ENCODE assay signal across 12 cellular contexts in the genomic region with DNA sequence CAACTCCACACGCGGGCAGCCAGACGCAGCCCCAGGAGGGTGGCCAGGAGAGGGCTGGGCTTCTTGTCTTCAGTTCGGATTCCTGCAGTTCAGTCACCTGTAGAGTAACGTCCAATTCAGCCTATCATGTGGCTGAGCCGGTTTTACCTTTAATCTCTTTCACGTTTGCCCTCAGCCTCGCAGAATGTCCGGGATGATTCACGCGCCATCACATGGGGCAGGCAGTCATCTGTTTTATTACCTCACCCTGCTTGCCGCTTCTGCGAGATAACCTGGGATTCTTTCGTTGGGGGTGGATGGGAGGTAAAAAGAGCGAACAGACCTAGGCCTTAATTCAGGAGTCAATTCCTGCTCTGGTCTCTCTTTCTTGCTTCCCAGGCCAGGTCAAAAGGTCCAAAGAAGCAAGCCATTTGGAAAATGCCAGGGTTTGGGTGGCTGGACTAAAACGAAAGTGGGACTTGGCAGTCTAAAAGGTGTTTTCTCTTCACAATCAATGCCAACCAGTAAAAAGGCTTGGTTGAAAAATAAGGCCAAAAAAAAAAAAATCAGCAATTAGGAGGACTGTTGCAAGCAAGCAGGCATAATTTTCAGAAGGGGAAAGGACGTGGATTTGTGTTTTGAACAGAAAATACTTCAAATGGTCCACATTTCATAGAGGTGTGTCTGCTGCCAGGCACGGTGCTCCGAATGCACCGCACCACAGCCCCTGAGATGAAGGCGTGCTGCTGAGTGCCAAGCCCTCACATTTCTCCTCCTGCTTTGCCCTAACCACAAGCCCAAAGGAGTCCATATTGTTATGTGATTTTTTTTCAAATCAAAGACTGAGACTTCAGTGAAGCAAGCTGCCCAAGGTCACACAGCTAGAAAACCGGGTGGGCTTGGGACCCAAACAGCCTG. TPM values are rescaled to one million over a fixed set of nuclear protein-coding genes. Genes with fewer than 3 reads are reported as not detected.
DNase-seq lines count a peak whose midpoint lies in the region; ATAC-seq and TF ChIP-seq lines count a peak whose summit lies in the region.
"Had no signal": no experiment of that assay in that cellular context is flagged by ENCODE, and none has a peak within 500 bp of the region (broad histone marks: within the 10 kb centered on the region; RNA-seq: fewer than 3 reads in every experiment).

No MANE protein-coding gene starts in this region.

- TF ChIP-seq POLR2A in IMR-90 (IDR thresholded peaks at IDR 0.05; ENCODE audit: low read depth, low read length), result no peak

- in situ Hi-C loops in IMR-90 (cut with MboI; ENCODE audit: low sequenced_read_pairs), result loop anchor here (25.0 kb wide), 1 partner anchor 149 kb away; no protein-coding TSS in a partner anchor

- no peak overlapping the region for H4K5ac ChIP-seq in IMR-90 (ENCODE audit: low read depth, low read length)

- H3K36me3 ChIP-seq in IMR-90 (ENCODE audit: control insufficient read depth, insufficient read depth, low read length) (no peaks in the 10 kb centered on the region), lung (ENCODE audit: control insufficient read depth in 2 of 2, insufficient read depth in 2 of 2, low read length in 2 of 2) (no peaks in the 10 kb centered on the region)

- H2AK9ac ChIP-seq in IMR-90 (replicated peaks; ENCODE audit: low read depth, low read length, poor library complexity), result peak overlapping the region; percentile 5

- no peak for DNase-seq in IMR-90
- DNase-seq in caudate nucleus (lab: John Stamatoyannopoulos, UW), result peak in 1 of 61 donors; percentile 20
- DNase-seq in lung (ENCODE audit: low spot score), result peak; percentile 56
- DNase-seq in type B pancreatic cell (ENCODE audit: extremely low spot score, unreplicated experiment), result no peak
- no peak for DNase-seq in Kasumi-1 (lab: John Stamatoyannopoulos, UW)
- no peak for DNase-seq in GM19240 (ENCODE audit: insufficient read length, low spot score)
- DNase-seq: activated B cell treated with CpG ODN at 0.5 μM for 24 hours; NCI-H2081 treated with DMSO at 0.1 percent for 48 hours; RPMI8226; stimulated activated naive B cell treated with anti-CD40 and anti-IgM and Interleukin-4, amounts not matched to agents 10 μg/mL and 1 μg/mL and 100 μg/mL, for 72 hours had no signal

- no peak overlapping the region for H3K56ac ChIP-seq in IMR-90 (ENCODE audit: extremely low read depth, insufficient read depth, low read length)

- peak overlapping the region; percentile 80 for H3K4me3 Mint-ChIP-seq in type B pancreatic cell
- H3K4me3 Mint-ChIP-seq: activated B cell treated with CpG ODN at 0.5 μM for 24 hours; stimulated activated naive B cell treated with anti-CD40 and anti-IgM and Interleukin-4, amounts not matched to agents 10 μg/mL and 1 μg/mL and 100 μg/mL, for 72 hours had no signal

- H3K27me3 ChIP-seq in IMR-90 (ENCODE audit: control insufficient read depth, insufficient read depth, low read length) (peaks cover 6% of the 10 kb centered on the region), lung (ENCODE audit: control insufficient read depth, insufficient read depth) (no peaks in the 10 kb centered on the region)

- H3K9me3 Mint-ChIP-seq in type B pancreatic cell, result no peaks in the 10 kb centered on the region

- dilution Hi-C loops in IMR-90 (cut with HindIII; ENCODE audit: low sequenced_read_pairs, unreplicated experiment), result no loop called here

- 0 out of 2 replicates have a peak overlapping the region, but pooled peaks have one; percentile 7 for H2AK5ac ChIP-seq in IMR-90 (ENCODE audit: low read depth, low read length)

- no peak overlapping the region for H4K91ac ChIP-seq in IMR-90 (ENCODE audit: insufficient read depth, low read depth, low read length)

- no peak for ATAC-seq in IMR-90 (ENCODE audit: low read depth)
- ATAC-seq in lung (ENCODE audit: insufficient read depth, low FRiP score), result peak; percentile 41
- no peak for ATAC-seq in GM18511 (IDR thresholded peaks at IDR 0.05; ENCODE audit: unreplicated experiment)
- no peak for ATAC-seq in HG03280 (IDR thresholded peaks at IDR 0.05; ENCODE audit: unreplicated experiment)

- H3K4ac ChIP-seq in IMR-90 (ENCODE audit: low read depth, low read length), result no peak overlapping the region; the same call in 1 of the 2 replicates

- no peak overlapping the region for H3K14ac ChIP-seq in IMR-90 (replicated peaks; ENCODE audit: low read depth, low read length)

- POLR2A ChIA-PET in IMR-90 (lab: Charles Lee; ENCODE audit: unreplicated experiment), result no interaction called here

- H2BK15ac ChIP-seq in IMR-90 (ENCODE audit: low read depth, low read length), result no peak overlapping the region

- H3K4me3 ChIP-seq in IMR-90 (ENCODE audit: insufficient read depth, low read depth, low read length) (no peak overlapping the region), lung (no peak overlapping the region)

- H3K18ac ChIP-seq in IMR-90 (ENCODE audit: low read depth, low read length), result no peak overlapping the region

- TF ChIP-seq CTCF in IMR-90 (conservative IDR thresholded peaks at IDR 0.05; ENCODE audit: low read depth, low read length), result no peak
- TF ChIP-seq CTCF in lung (IDR thresholded peaks at IDR 0.05; ENCODE audit: control extremely low read depth, extremely low read depth), result no peak
- TF ChIP-seq CTCF in type B pancreatic cell (conservative IDR thresholded peaks at IDR 0.05), result no peak

- H3K27me3 Mint-ChIP-seq in type B pancreatic cell, result peaks cover 4% of the 10 kb centered on the region

- no peaks in the 10 kb centered on the region for H3K9me1 ChIP-seq in IMR-90 (ENCODE audit: insufficient read depth, low read length)

- no peak overlapping the region for H3K27ac ChIP-seq in IMR-90 (ENCODE audit: insufficient read depth, low read length)
- H3K27ac ChIP-seq in caudate nucleus (ENCODE audit: low read depth, low read length), result peak overlapping the region; percentile 36
- H3K27ac ChIP-seq in lung (ENCODE audit: low read depth in 1 of 2, low read length in 1 of 2), result peak overlapping the region in 1 of 2 donors; percentile 44

- CTCF ChIA-PET in IMR-90 (lab: Yijun Ruan, JAX), result no interaction called here

- no peak overlapping the region for H4K8ac ChIP-seq in IMR-90 (ENCODE audit: low read depth in 2 of 2, low read length in 2 of 2)

- H3K4me2 ChIP-seq in IMR-90 (ENCODE audit: low read depth, low read length), result no peak overlapping the region

- H2BK20ac ChIP-seq in IMR-90 (ENCODE audit: low read depth, low read length), result no peak overlapping the region

- H3K36me3 Mint-ChIP-seq in type B pancreatic cell, result no peaks in the 10 kb centered on the region

- WGBS in IMR-90 (ENCODE audit: extremely low coverage in 2 of 2, insufficient read length in 1 of 2), 2 experiments, result 80% methylated on average over 1 of the region's 22 CpGs; no CpG with 5 or more reads in 1 of the 2 experiments
- WGBS in lung, 2 donors, result 57 to 75% methylated on average over 22 of the region's 22 CpGs

- no peak overlapping the region for H3K9ac ChIP-seq in IMR-90 (ENCODE audit: low read depth, low read length)

- H2BK120ac ChIP-seq in IMR-90 (ENCODE audit: low read depth, low read length), result no peak overlapping the region

- no peak overlapping the region for H2BK5ac ChIP-seq in IMR-90 (ENCODE audit: low read depth, low read length, poor library complexity, severe bottlenecking)

- TF ChIP-seq RAD21 in IMR-90 (IDR thresholded peaks at IDR 0.05; ENCODE audit: low read length), result no peak

- H3K4me1 ChIP-seq in IMR-90 (ENCODE audit: control insufficient read depth, insufficient read depth, low read length) (peaks cover 5% of the 10 kb centered on the region; the same call in 1 of the 2 replicates), lung (ENCODE audit: control insufficient read depth in 2 of 2, insufficient read depth in 2 of 2, low read length in 2 of 2) (peaks cover 0 to 5% of the 10 kb centered on the region in 2 donors)

- peaks cover 9 to 11% of the 10 kb centered on the region in 2 experiments; a peak in 3 of 4 replicates for H3K79me1 ChIP-seq in IMR-90 (ENCODE audit: low read depth in 1 of 2, low read length in 2 of 2)

- no peak overlapping the region for H3K23ac ChIP-seq in IMR-90 (ENCODE audit: low read depth, low read length)

- BruUV-seq in IMR-90 (replicated peaks; lab: Mats Ljungman, UMichigan), result no TSS peak

- intact Hi-C loops in IMR-90 (cut with micrococcal nuclease), result no loop called here

- H3K9me3 ChIP-seq in IMR-90 (ENCODE audit: control insufficient read depth, insufficient read depth, low read length) (peaks cover 8% of the 10 kb centered on the region), lung (ENCODE audit: control insufficient read depth in 2 of 2, insufficient read depth in 1 of 2, low read length in 1 of 2) (peaks cover 5 to 6% of the 10 kb centered on the region in 2 donors)

- peak overlapping the region; percentile 29 for H2AFZ ChIP-seq in IMR-90 (replicated peaks; ENCODE audit: low read length, poor library complexity)

- peak overlapping the region; percentile 96 for H3K27ac Mint-ChIP-seq in type B pancreatic cell
- H3K27ac Mint-ChIP-seq: stimulated activated naive B cell treated with anti-CD40 and anti-IgM and Interleukin-4, amounts not matched to agents 10 μg/mL and 1 μg/mL and 100 μg/mL, for 72 hours had no signal

- H3K4me1 Mint-ChIP-seq in type B pancreatic cell (ENCODE audit: unreplicated experiment), result peaks cover 37% of the 10 kb centered on the region

- H4K20me1 ChIP-seq in IMR-90 (ENCODE audit: insufficient read depth, low read length), result no peaks in the 10 kb centered on the region

TF ChIP-seq in IMR-90, 13 proteins besides CTCF, POLR2A, EP300 and RAD21:
- TF ChIP-seq CEBPB (IDR thresholded peaks at IDR 0.05; ENCODE audit: low read depth, low read length) (no peak), SMC3 (IDR thresholded peaks at IDR 0.05; ENCODE audit: low read depth, low read length) (no peak), BHLHE40 (IDR thresholded peaks at IDR 0.05; ENCODE audit: low read depth, low read length) (no peak), MAZ (IDR thresholded peaks at IDR 0.05; ENCODE audit: borderline replicate concordance, low read depth, low read length) (no peak)

RNA-seq across cellular contexts. Expression of gene WWC1, which starts 2.8 kb away (rescaled TPM):
- 9.1 and 10.3 TPM in 2 replicates for total RNA-seq in IMR-90 (2012; rRNA removed)
- polyA plus RNA-seq in IMR-90 (2012; rRNA removed), result 10.1 and 10.3 TPM in 2 replicates
- 6.8 TPM in 2 replicates for polyA plus RNA-seq in IMR-90 (2012; cell fraction: cytosol; rRNA removed)
- polyA plus RNA-seq in IMR-90 (2012; cell fraction: nucleus; rRNA removed; ENCODE audit: low replicate concordance), result 5.9 and 8.3 TPM in 2 replicates
- total RNA-seq in lung, result 10 to 100 TPM; 48.4 to 60.8 TPM
- 10 to 100 TPM; 51.6 to 77.0 TPM for polyA plus RNA-seq in lung
- 80.1 and 183 TPM in 2 replicates for total RNA-seq in type B pancreatic cell (ENCODE audit: low replicate concordance)
